19 cellular contexts compared by ENCODE assay signal in genomic region chr10:60644436-60645130, GRCh38.
DNase-seq lines count a peak whose midpoint lies in the region; ATAC-seq, FAIRE-seq and TF ChIP-seq lines count a peak whose summit lies in the region.
"Had no signal": no experiment of that assay in that cellular context is flagged by ENCODE, and none has a peak within 500 bp of the region (broad histone marks: within the 10 kb centered on the region; RNA-seq: fewer than 3 reads in every experiment).

No MANE protein-coding gene starts in this region.

- no peaks in the 10 kb centered on the region for H3K79me2 ChIP-seq in HepG2 (ENCODE audit: insufficient read depth, low read length)
- no peaks in the 10 kb centered on the region for H3K79me2 ChIP-seq in K562 (ENCODE audit: control insufficient read depth, insufficient read depth, low read length)
- H3K79me2 ChIP-seq in smooth muscle cell (ENCODE audit: low read depth): peaks cover 11% of the 10 kb centered on the region

- no peak overlapping the region for H3K4me3 Mint-ChIP-seq in CD4-positive, alpha-beta T cell
- H3K4me3 Mint-ChIP-seq: CD4-positive, CD25-positive, alpha-beta regulatory T cell had no signal

- H3K4me1 ChIP-seq in HepG2 (ENCODE audit: insufficient read depth, low read length) (no peaks in the 10 kb centered on the region), right lobe of liver (no peaks in the 10 kb centered on the region), K562 (replicated peaks in 1 of 2; ENCODE audit: control insufficient read depth in 2 of 2, insufficient read depth in 2 of 2, low read length in 2 of 2) (peaks cover 0 to 3% of the 10 kb centered on the region in 2 experiments; a peak in 1 of 5 replicates), smooth muscle cell (ENCODE audit: low read depth) (peaks cover 24% of the 10 kb centered on the region)

- H3K36me3 Mint-ChIP-seq in CD4-positive, alpha-beta T cell (ENCODE audit: low read depth): peaks cover 12% of the 10 kb centered on the region
- H3K36me3 Mint-ChIP-seq: CD4-positive, CD25-positive, alpha-beta regulatory T cell had no signal

- FAIRE-seq in HepG2 (lab: Jason Lieb, UNC) (no peak), K562 (lab: Jason Lieb, UNC) (no peak)

- DNase-seq in HepG2 (ENCODE audit: low spot score): no peak
- no peak for DNase-seq in right lobe of liver
- DNase-seq in NCI-H2227 (lab: John Stamatoyannopoulos, UW; ENCODE audit: unreplicated experiment): peak; percentile 68
- no peak for DNase-seq in K562 (ENCODE audit: extremely low read depth in 1 of 4, low spot score in 3 of 4)
- DNase-seq in smooth muscle cell (lab: John Stamatoyannopoulos, UW; ENCODE audit: unreplicated experiment): no peak
- no peak for DNase-seq in CD4-positive, alpha-beta T cell
- DNase-seq in NCI-H2196 treated with DMSO at 0.1 percent for 48 hours (lab: John Stamatoyannopoulos, UW; ENCODE audit: unreplicated experiment): no peak
- DNase-seq: ACHN; Calu3; CD4-positive, CD25-positive, alpha-beta regulatory T cell; DND-41; GDM1; H7; KBM-7; NCI-H187 treated with DMSO at 0.1 percent for 48 hours; NCI-H226; NCI-H526 treated with DMSO at 0.1 percent for 48 hours; PC-9 had no signal

- TF ChIP-seq POLR2A in HepG2 (IDR thresholded peaks at IDR 0.05; ENCODE audit: insufficient read depth in 1 of 2, low read depth in 2 of 2, low read length in 2 of 2): no peak
- TF ChIP-seq POLR2A in right lobe of liver (IDR thresholded peaks at IDR 0.05): no peak
- TF ChIP-seq POLR2A in K562 (conservative IDR thresholded peaks at IDR 0.05): no peak

- no peak overlapping the region for H2AFZ ChIP-seq in HepG2 (ENCODE audit: low read length)
- H2AFZ ChIP-seq in K562 (ENCODE audit: low read depth, low read length): no peak overlapping the region
- H2AFZ ChIP-seq in smooth muscle cell (ENCODE audit: low read depth): no peak overlapping the region
- H2AFZ ChIP-seq: PC-9 had no signal

- intact Hi-C loops in HepG2 (cut with micrococcal nuclease; ENCODE audit: unreplicated experiment): loop anchor here (5.0 kb wide), 2 partner anchors 123 to 442 kb away; no protein-coding TSS in a partner anchor
- intact Hi-C loops in right lobe of liver (cut with DNase I): loop anchor here (5.0 to 10.0 kb wide), 3 partner anchors 100 to 200 kb away; no protein-coding TSS in a partner anchor
- intact Hi-C loops in K562 (cut with micrococcal nuclease): loop anchor here (5.0 to 10.0 kb wide), 4 partner anchors 123 to 542 kb away; no protein-coding TSS in a partner anchor
- intact Hi-C loops in CD4-positive, alpha-beta T cell (cut with DNase I, micrococcal nuclease): loop anchor here (5.0 to 10.0 kb wide), 6 partner anchors 123 to 740 kb away; partner anchors contain the start of genes CCDC6 (in 1 of the 2) and CDK1 (in 1 of the 2)

- no TSS peak for BruUV-seq in HepG2 (replicated peaks; lab: Mats Ljungman, UMichigan)
- no TSS peak for BruUV-seq in K562 (replicated peaks; lab: Mats Ljungman, UMichigan)

- H3K4me1 Mint-ChIP-seq in CD4-positive, alpha-beta T cell (ENCODE audit: low read depth): peaks cover 48% of the 10 kb centered on the region

- H3K27me3 ChIP-seq in HepG2 (ENCODE audit: control insufficient read depth in 1 of 2, insufficient read depth in 2 of 2, low read length in 2 of 2): no peaks in the 10 kb centered on the region
- no peaks in the 10 kb centered on the region for H3K27me3 ChIP-seq in right lobe of liver
- no peaks in the 10 kb centered on the region for H3K27me3 ChIP-seq in K562 (ENCODE audit: control insufficient read depth in 2 of 2, insufficient read depth in 2 of 2, low read length in 2 of 2)
- H3K27me3 ChIP-seq in smooth muscle cell (ENCODE audit: low read depth): no peaks in the 10 kb centered on the region
- H3K27me3 ChIP-seq in CD4-positive, alpha-beta T cell (ENCODE audit: control insufficient read depth, insufficient read depth, low read length): no peaks in the 10 kb centered on the region

- H3K9me1 ChIP-seq in K562 (ENCODE audit: control insufficient read depth, insufficient read depth, low read length): no peaks in the 10 kb centered on the region

- H3F3A ChIP-seq in smooth muscle cell (ENCODE audit: low read depth): peaks cover 10% of the 10 kb centered on the region

- no peak overlapping the region for H3K4me2 ChIP-seq in HepG2 (ENCODE audit: low read depth, low read length)
- no peak overlapping the region for H3K4me2 ChIP-seq in K562 (ENCODE audit: insufficient read depth, low read length)
- peak overlapping the region; percentile 72 for H3K4me2 ChIP-seq in smooth muscle cell
- H3K4me2 ChIP-seq: PC-9 had no signal

- H4K20me1 ChIP-seq in HepG2 (ENCODE audit: insufficient read depth, low read length): no peaks in the 10 kb centered on the region
- H4K20me1 ChIP-seq in K562 (replicated peaks; ENCODE audit: control insufficient read depth, insufficient read depth, low read length): no peaks in the 10 kb centered on the region
- no peaks in the 10 kb centered on the region for H4K20me1 ChIP-seq in smooth muscle cell (ENCODE audit: low read depth)

- no peak overlapping the region for H3K9ac ChIP-seq in HepG2 (ENCODE audit: insufficient read depth, low read depth, low read length)
- H3K9ac ChIP-seq in K562 (ENCODE audit: insufficient read depth in 1 of 2, low read depth in 2 of 2, low read length in 2 of 2): no peak overlapping the region
- H3K9ac ChIP-seq in smooth muscle cell (ENCODE audit: low read depth): no peak overlapping the region

- no peak overlapping the region for H3K27ac ChIP-seq in HepG2 (ENCODE audit: extremely low read length, insufficient read depth, low read length)
- no peak overlapping the region for H3K27ac ChIP-seq in right lobe of liver
- H3K27ac ChIP-seq in K562 (ENCODE audit: extremely low read depth, low read depth, low read length): no peak overlapping the region
- peak overlapping the region; percentile 78 for H3K27ac ChIP-seq in smooth muscle cell (ENCODE audit: low read depth)
- no peak overlapping the region for H3K27ac ChIP-seq in CD4-positive, alpha-beta T cell (ENCODE audit: low read depth, low read length)
- H3K27ac ChIP-seq: PC-9 had no signal

- no peak for TF ChIP-seq RAD21 in HepG2 (CRISPR knock-in tag; IDR thresholded peaks at IDR 0.05)
- no peak for TF ChIP-seq RAD21 in K562 (CRISPR knock-in tag; conservative IDR thresholded peaks at IDR 0.05 in 1 of 2, IDR thresholded peaks at IDR 0.05 in 1 of 2)

- H3K9me3 ChIP-seq in HepG2 (ENCODE audit: low read length) (no peaks in the 10 kb centered on the region), right lobe of liver (no peaks in the 10 kb centered on the region), K562 (replicated peaks; ENCODE audit: control insufficient read depth, insufficient read depth, low read depth, low read length) (no peaks in the 10 kb centered on the region), smooth muscle cell (replicated peaks; ENCODE audit: low read depth) (no peaks in the 10 kb centered on the region)
- no peaks in the 10 kb centered on the region for H3K9me3 ChIP-seq in CD4-positive, alpha-beta T cell (ENCODE audit: control insufficient read depth, low read length)

- H3K27ac Mint-ChIP-seq in CD4-positive, alpha-beta T cell: no peak overlapping the region
- H3K27ac Mint-ChIP-seq: CD4-positive, CD25-positive, alpha-beta regulatory T cell had no signal

- no peak for TF ChIP-seq CTCF in HepG2 (CRISPR knock-in tag; IDR thresholded peaks at IDR 0.05)
- no peak for TF ChIP-seq CTCF in right lobe of liver (IDR thresholded peaks at IDR 0.05)
- TF ChIP-seq CTCF in K562 (IDR thresholded peaks at IDR 0.05 in 2 of 3, conservative IDR thresholded peaks at IDR 0.05 in 1 of 3; ENCODE audit: insufficient read depth in 2 of 3, low read depth in 1 of 3, low read length in 3 of 3): no peak
- TF ChIP-seq CTCF in smooth muscle cell (IDR thresholded peaks at IDR 0.05; ENCODE audit: borderline replicate concordance, insufficient read depth, poor library complexity, severe bottlenecking): no peak
- TF ChIP-seq CTCF in CD4-positive, alpha-beta T cell (IDR thresholded peaks at IDR 0.05): no peak

- no peak overlapping the region for H3K4me3 ChIP-seq in HepG2 (replicated peaks in 1 of 3; ENCODE audit: insufficient read depth in 1 of 3, low read depth in 2 of 3, low read length in 3 of 3)
- H3K4me3 ChIP-seq in right lobe of liver: no peak overlapping the region
- H3K4me3 ChIP-seq in K562: no peak overlapping the region
- no peak overlapping the region for H3K4me3 ChIP-seq in smooth muscle cell
- H3K4me3 ChIP-seq: PC-9 had no signal

- no peak for ATAC-seq in HepG2
- ATAC-seq in right lobe of liver: no peak
- ATAC-seq in K562: no peak
- ATAC-seq in CD4-positive, alpha-beta T cell (ENCODE audit: poor library complexity): no peak
- ATAC-seq in GM18868 (IDR thresholded peaks at IDR 0.05; ENCODE audit: unreplicated experiment): no peak

- in situ Hi-C loops in HepG2 (cut with HindIII; ENCODE audit: extremely low pct_ligation_motif_present, low pct_unique_long_range_greater_than_20kb) (no loop called here), K562 (cut with MboI) (loop anchor here (25.0 kb wide), 1 partner anchor 432 kb away; no protein-coding TSS in a partner anchor)

- H3K36me3 ChIP-seq in HepG2 (replicated peaks in 1 of 2; ENCODE audit: control insufficient read depth in 1 of 2, insufficient read depth in 2 of 2, low read length in 2 of 2) (no peaks in the 10 kb centered on the region), right lobe of liver (no peaks in the 10 kb centered on the region), K562 (ENCODE audit: control insufficient read depth, insufficient read depth, low read length) (no peaks in the 10 kb centered on the region), smooth muscle cell (ENCODE audit: low read depth) (no peaks in the 10 kb centered on the region)

- no peak for TF ChIP-seq EP300 in HepG2 (IDR thresholded peaks at IDR 0.05; ENCODE audit: low read depth in 2 of 2, low read length in 2 of 2)
- TF ChIP-seq EP300 in HepG2 (CRISPR knock-in tag; IDR thresholded peaks at IDR 0.05; ENCODE audit: borderline replicate concordance): no peak
- no peak for TF ChIP-seq EP300 in K562 (IDR thresholded peaks at IDR 0.05; ENCODE audit: low read length)

- H3K9me3 Mint-ChIP-seq in CD4-positive, alpha-beta T cell: no peaks in the 10 kb centered on the region
- H3K9me3 Mint-ChIP-seq: CD4-positive, CD25-positive, alpha-beta regulatory T cell had no signal

- POLR2A ChIA-PET in HepG2 (lab: Yijun Ruan, JAX): no interaction called here
- POLR2A ChIA-PET in K562 (lab: Yijun Ruan, JAX): interaction anchor here (1.8 kb wide), 1 partner anchor 9 kb away, joined by 5 read pairs; no protein-coding TSS in a partner anchor
- POLR2A ChIA-PET in CD4-positive, alpha-beta T cell (lab: Charles Lee): no interaction called here

- CTCF ChIA-PET in HepG2 (lab: Yijun Ruan, JAX; ENCODE audit: low intra/inter-chr PET ratio, low total read pairs): interaction anchor here (1.1 kb wide), 1 partner anchor 200 kb away, joined by 3 read pairs; no protein-coding TSS in a partner anchor
- CTCF ChIA-PET in K562 (lab: Yijun Ruan, JAX; ENCODE audit: low intra/inter-chr PET ratio): interaction anchor here (1.3 kb wide), 1 partner anchor 203 kb away, joined by 4 read pairs; no protein-coding TSS in a partner anchor
- CTCF ChIA-PET in CD4-positive, alpha-beta T cell (lab: Charles Lee): no interaction called here

- 11% methylated on average over 4 of the region's 4 CpGs for WGBS in HepG2 (ENCODE audit: low lambda C conversion rate)
- 68% methylated on average over 4 of the region's 4 CpGs for WGBS in right lobe of liver (ENCODE audit: insufficient coverage, low coverage, low lambda C conversion rate, missing lambda C conversion rate)
- WGBS in K562 (ENCODE audit: insufficient coverage, low coverage, missing lambda C conversion rate): 0% methylated on average over 3 of the region's 4 CpGs
- WGBS in smooth muscle cell (ENCODE audit: low lambda C conversion rate): 53% methylated on average over 4 of the region's 4 CpGs

- no peaks in the 10 kb centered on the region for H3K27me3 Mint-ChIP-seq in CD4-positive, alpha-beta T cell
- H3K27me3 Mint-ChIP-seq: CD4-positive, CD25-positive, alpha-beta regulatory T cell had no signal

Comparison
In these comparisons a context has a peak if more than half of its experiments do, and no peak if none do; other contexts are left out.
1. Of the 241 proteins assayed by ChIP-seq in both HepG2 and K562: peak only in HepG2: none; only in K562: MAFF, MAFG, MAFK, NFE2 and NFE2L1; in both: none; in neither: 235; mixed calls (peak in some experiments, not most) for 1.